7 cellular contexts compared by ENCODE assay signal in genomic region chr5:175478008-175478383, GRCh38. TPM values are rescaled to one million over a fixed set of nuclear protein-coding genes. Genes with fewer than 3 reads are reported as not detected.
DNase-seq lines count a peak whose midpoint lies in the region; ATAC-seq and TF ChIP-seq lines count a peak whose summit lies in the region.

No MANE protein-coding gene starts in this region.

- H2AK5ac ChIP-seq in H9 (ENCODE audit: insufficient read length, low read length): no peak overlapping the region

- H3K79me2 ChIP-seq in H9 (ENCODE audit: insufficient read depth, low read length): peaks cover 19% of the 10 kb centered on the region; the same call in 1 of the 2 replicates

- H3K4me1 ChIP-seq in H9 (ENCODE audit: insufficient read depth, low read length) (peaks cover 4% of the 10 kb centered on the region; the same call in 1 of the 2 replicates), iPS DF 6.9 (ENCODE audit: control insufficient read depth, insufficient read depth, low read length) (peaks cover 2% of the 10 kb centered on the region)

- H3K36me3 Mint-ChIP-seq in H9 (ENCODE audit: insufficient read depth in 1 of 3, low read depth in 3 of 3) (peaks cover 21 to 31% (median 23%) of the 10 kb centered on the region in 3 experiments), activated B cell treated with CpG ODN at 0.5 μM for 24 hours (ENCODE audit: low read depth) (peaks cover 12% of the 10 kb centered on the region)
- H3K36me3 Mint-ChIP-seq in stimulated activated effector memory CD8-positive, alpha-beta T cell treated with anti-CD3 and anti-CD28 coated beads, Interleukin-12 subunit alpha, Interleukin-12 subunit beta, amount 100 ng/mL, for 72 hours: peaks cover 48% of the 10 kb centered on the region

- H2BK20ac ChIP-seq in H9 (ENCODE audit: low read depth, low read length, poor library complexity, severe bottlenecking): no peak overlapping the region

- H2BK12ac ChIP-seq in H9 (ENCODE audit: insufficient read length, low read depth, low read length): no peak overlapping the region

- no peak overlapping the region for H3K27ac ChIP-seq in H9 (ENCODE audit: insufficient read length, low read depth, low read length)
- H3K27ac ChIP-seq in iPS DF 6.9 (ENCODE audit: low read length): no peak overlapping the region

- H4K91ac ChIP-seq in H9 (ENCODE audit: insufficient read length, low read depth, low read length): no peak overlapping the region

- H2AFZ ChIP-seq in H9 (ENCODE audit: low read length): peak overlapping the region; percentile 57

- peak overlapping the region; percentile 94; the same call in 1 of the 2 replicates for H3K4me3 ChIP-seq in iPS DF 6.9 (ENCODE audit: low read length)

- CTCF ChIA-PET in activated B cell treated with CpG ODN at 0.5 μM for 24 hours (lab: Charles Lee): interaction anchor here (1.2 kb wide), 1 partner anchor 13 kb away, joined by 7 read pairs; no protein-coding TSS in a partner anchor

- H3K4me3 Mint-ChIP-seq in H9: peak overlapping the region; percentile 84 to 93
- peak overlapping the region; percentile 81 for H3K4me3 Mint-ChIP-seq in activated B cell treated with CpG ODN at 0.5 μM for 24 hours
- peak overlapping the region; percentile 90 for H3K4me3 Mint-ChIP-seq in stimulated activated effector memory CD8-positive, alpha-beta T cell treated with anti-CD3 and anti-CD28 coated beads, Interleukin-12 subunit alpha, Interleukin-12 subunit beta, amount 100 ng/mL, for 72 hours

- peaks cover 13% of the 10 kb centered on the region for H3K23me2 ChIP-seq in H9 (ENCODE audit: insufficient read length, low read depth, low read length, poor library complexity, severe bottlenecking)

- no peak overlapping the region for H4K8ac ChIP-seq in H9 (replicated peaks; ENCODE audit: insufficient read length, low read depth, low read length)

- H3K9me3 Mint-ChIP-seq in H9 (no peaks in the 10 kb centered on the region), activated B cell treated with CpG ODN at 0.5 μM for 24 hours (no peaks in the 10 kb centered on the region)
- no peaks in the 10 kb centered on the region for H3K9me3 Mint-ChIP-seq in stimulated activated effector memory CD8-positive, alpha-beta T cell treated with anti-CD3 and anti-CD28 coated beads, Interleukin-12 subunit alpha, Interleukin-12 subunit beta, amount 100 ng/mL, for 72 hours

- H2BK5ac ChIP-seq in H9 (ENCODE audit: insufficient read length, low read length): no peak overlapping the region

- DNase-seq in H9: no peak
- no peak for DNase-seq in activated B cell treated with CpG ODN at 0.5 μM for 24 hours
- DNase-seq in iPS DF 6.9 (ENCODE audit: low read depth, low spot score): no peak
- DNase-seq in stimulated activated effector memory CD8-positive, alpha-beta T cell treated with anti-CD3 and anti-CD28 coated beads, Interleukin-12 subunit alpha, Interleukin-12 subunit beta, amount 100 ng/mL, for 72 hours (ENCODE audit: low spot score in 2 of 2): no peak
- no peak for DNase-seq in mesenteric fat pad (ENCODE audit: low spot score)

- no peak overlapping the region for H3T11ph ChIP-seq in H9 (ENCODE audit: low read length)

- no peaks in the 10 kb centered on the region for H3K27me3 ChIP-seq in H9 (ENCODE audit: insufficient read depth, low read length)
- no peaks in the 10 kb centered on the region; the same call in 1 of the 2 replicates for H3K27me3 ChIP-seq in iPS DF 6.9 (ENCODE audit: control insufficient read depth, insufficient read depth, low read length)

- H3K4ac ChIP-seq in H9 (ENCODE audit: low read depth, low read length): no peak overlapping the region

- H2BK120ac ChIP-seq in H9 (ENCODE audit: low read depth, low read length, poor library complexity, severe bottlenecking): no peak overlapping the region

- H3K18ac ChIP-seq in H9 (ENCODE audit: insufficient read length, low read depth, low read length): no peak overlapping the region

- WGBS in H9 (ENCODE audit: extremely low coverage, insufficient read length, low lambda C conversion rate): no CpG with 5 or more reads among the region's 12 CpGs
- no CpG with 5 or more reads among the region's 12 CpGs for WGBS in iPS DF 6.9 (ENCODE audit: insufficient coverage, insufficient read length)

- H3K4me1 Mint-ChIP-seq in H9 (peaks cover 20 to 22% of the 10 kb centered on the region in 2 experiments), activated B cell treated with CpG ODN at 0.5 μM for 24 hours (peaks cover 29% of the 10 kb centered on the region)
- peaks cover 41% of the 10 kb centered on the region for H3K4me1 Mint-ChIP-seq in stimulated activated effector memory CD8-positive, alpha-beta T cell treated with anti-CD3 and anti-CD28 coated beads, Interleukin-12 subunit alpha, Interleukin-12 subunit beta, amount 100 ng/mL, for 72 hours

- no peaks in the 10 kb centered on the region for H3K36me3 ChIP-seq in iPS DF 6.9 (ENCODE audit: control insufficient read depth, insufficient read depth, low read length)

- H3K27ac Mint-ChIP-seq in H9 (no peak overlapping the region), activated B cell treated with CpG ODN at 0.5 μM for 24 hours (no peak overlapping the region)
- H3K27ac Mint-ChIP-seq in stimulated activated effector memory CD8-positive, alpha-beta T cell treated with anti-CD3 and anti-CD28 coated beads, Interleukin-12 subunit alpha, Interleukin-12 subunit beta, amount 100 ng/mL, for 72 hours: peak overlapping the region; percentile 92

- no peaks in the 10 kb centered on the region for H4K20me1 ChIP-seq in H9 (ENCODE audit: control insufficient read depth, insufficient read depth, insufficient read length)

- no peak overlapping the region for H3K14ac ChIP-seq in H9 (ENCODE audit: insufficient read depth, low read length)

- TF ChIP-seq CTCF in H9 (conservative IDR thresholded peaks at IDR 0.05) (no peak), activated B cell treated with CpG ODN at 0.5 μM for 24 hours (IDR thresholded peaks at IDR 0.05) (no peak)

- no peak overlapping the region for H3K23ac ChIP-seq in H9 (ENCODE audit: insufficient read length, low read depth, low read length)

- POLR2A ChIA-PET in activated B cell treated with CpG ODN at 0.5 μM for 24 hours (lab: Charles Lee): interaction anchor here (0.8 to 1.0 kb wide), 2 partner anchors 13 to 1059 kb away, joined by 3 read pairs; partner anchors contain the start of gene RNF44

- no peak overlapping the region for H2BK15ac ChIP-seq in H9 (ENCODE audit: low read depth, low read length)

- no peak overlapping the region for H3K56ac ChIP-seq in H9 (ENCODE audit: insufficient read length, low read depth, low read length)

- ATAC-seq in activated B cell treated with CpG ODN at 0.5 μM for 24 hours (ENCODE audit: low read depth) (no peak), GM18868 (IDR thresholded peaks at IDR 0.05; ENCODE audit: unreplicated experiment) (no peak), GM18861 (IDR thresholded peaks at IDR 0.05; ENCODE audit: unreplicated experiment) (no peak)
- no peak for ATAC-seq in stimulated activated effector memory CD8-positive, alpha-beta T cell treated with anti-CD3 and anti-CD28 coated beads, Interleukin-12 subunit alpha, Interleukin-12 subunit beta, amount 100 ng/mL, for 72 hours

- H3K9ac ChIP-seq in H9 (ENCODE audit: extremely low read depth, insufficient read length, low read length): no peak overlapping the region

- no peak overlapping the region for H4K5ac ChIP-seq in H9 (ENCODE audit: insufficient read length, low read depth, low read length)

- peaks cover 4% of the 10 kb centered on the region for H3K79me1 ChIP-seq in H9 (ENCODE audit: insufficient read depth, low read depth, low read length, poor library complexity, severe bottlenecking)

- intact Hi-C loops in activated B cell treated with CpG ODN at 0.5 μM for 24 hours (cut with micrococcal nuclease): loop anchor here (10.0 kb wide), 1 partner anchor 417 kb away; no protein-coding TSS in a partner anchor

- H3K9me3 ChIP-seq in H9 (ENCODE audit: control insufficient read depth, low read depth, low read length) (no peaks in the 10 kb centered on the region), iPS DF 6.9 (ENCODE audit: control insufficient read depth, insufficient read depth, low read length) (no peaks in the 10 kb centered on the region)

- peaks cover 51% of the 10 kb centered on the region for H3K27me3 Mint-ChIP-seq in H9 (ENCODE audit: low read depth)
- peaks cover 10% of the 10 kb centered on the region for H3K27me3 Mint-ChIP-seq in activated B cell treated with CpG ODN at 0.5 μM for 24 hours

- H3K4me2 ChIP-seq in H9 (ENCODE audit: insufficient read depth, insufficient read length, low read length): peak overlapping the region; percentile 71

RNA-seq across cellular contexts. Expression of gene SFXN1, which starts 0.4 kb away (rescaled TPM):
- total RNA-seq in H9 (2021) (97.2 and 99.2 TPM in 2 replicates), activated B cell treated with CpG ODN at 0.5 μM for 24 hours (40.2 and 46.9 TPM in 2 replicates), mesenteric fat pad (21.3 TPM)

RNA-seq across cellular contexts. Expression of gene DRD1, which starts 34.0 kb away (rescaled TPM):
- total RNA-seq in H9 (2021) (not detected in 2 replicates), activated B cell treated with CpG ODN at 0.5 μM for 24 hours (not detected in 2 replicates), mesenteric fat pad (1.1 TPM)
